In genomic region chr3:172285844-172286243, GRCh38 we compare ENCODE assay signal across 19 cellular contexts.
DNase-seq lines count a peak whose midpoint lies in the region; TF ChIP-seq lines count a peak whose summit lies in the region.
"Had no signal": no experiment of that assay in that cellular context is flagged by ENCODE, and none has a peak within 500 bp of the region (broad histone marks: within the 10 kb centered on the region; RNA-seq: fewer than 3 reads in every experiment).

No MANE protein-coding gene starts in this region.

- H3K9ac ChIP-seq in smooth muscle cell (ENCODE audit: low read depth), result peak overlapping the region; percentile 14

- no peaks in the 10 kb centered on the region for H3K27me3 Mint-ChIP-seq in MCF 10A (ENCODE audit: insufficient read depth, unreplicated experiment)
- H3K27me3 Mint-ChIP-seq: activated CD4-positive, alpha-beta T cell treated with anti-CD3 and anti-CD28 coated beads, Interleukin-2, amount 10 ng/mL, durations not matched to agents 24 days and 14 days had no signal

- no peaks in the 10 kb centered on the region for H3K9me3 ChIP-seq in breast epithelium
- no peaks in the 10 kb centered on the region for H3K9me3 ChIP-seq in SJSA1 (replicated peaks)
- no peaks in the 10 kb centered on the region for H3K9me3 ChIP-seq in smooth muscle cell (replicated peaks; ENCODE audit: low read depth)
- H3K9me3 ChIP-seq: HAP-1 had no signal

- no peak for TF ChIP-seq CTCF in MCF 10A (IDR thresholded peaks at IDR 0.05; ENCODE audit: unreplicated experiment)
- TF ChIP-seq CTCF in breast epithelium (IDR thresholded peaks at IDR 0.05), result no peak
- no peak for TF ChIP-seq CTCF in fibroblast of pulmonary artery (IDR thresholded peaks at IDR 0.05; ENCODE audit: low read length, missing control alignments)
- no peak for TF ChIP-seq CTCF in smooth muscle cell (IDR thresholded peaks at IDR 0.05; ENCODE audit: borderline replicate concordance, insufficient read depth, poor library complexity, severe bottlenecking)

- H3K27me3 ChIP-seq in breast epithelium, result no peaks in the 10 kb centered on the region
- no peaks in the 10 kb centered on the region for H3K27me3 ChIP-seq in SJSA1 (replicated peaks)
- no peaks in the 10 kb centered on the region for H3K27me3 ChIP-seq in smooth muscle cell (ENCODE audit: low read depth)

- H3K4me2 ChIP-seq in smooth muscle cell, result peak overlapping the region; percentile 65

- peak overlapping the region; percentile 47 for H3K27ac Mint-ChIP-seq in MCF 10A (ENCODE audit: low read depth, unreplicated experiment)
- H3K27ac Mint-ChIP-seq: activated CD4-positive, alpha-beta T cell treated with anti-CD3 and anti-CD28 coated beads, Interleukin-2, amount 10 ng/mL, durations not matched to agents 24 days and 14 days had no signal

- H3F3A ChIP-seq in smooth muscle cell (ENCODE audit: low read depth), result peaks cover 56% of the 10 kb centered on the region

- H3K27ac ChIP-seq in breast epithelium, result no peak overlapping the region
- peak overlapping the region; percentile 46 for H3K27ac ChIP-seq in SJSA1
- peak overlapping the region; percentile 88 for H3K27ac ChIP-seq in smooth muscle cell (ENCODE audit: low read depth)
- H3K27ac ChIP-seq: 22Rv1 had no signal

- peaks cover 99% of the 10 kb centered on the region for H3K79me2 ChIP-seq in smooth muscle cell (ENCODE audit: low read depth)

- POLR2A ChIA-PET in MCF 10A (lab: Yijun Ruan, JAX), result interaction anchor here (0.6 to 0.9 kb wide), 4 partner anchors 14 to 596 kb away, joined by 3 to 4 read pairs (median 3); no protein-coding TSS in a partner anchor

- 38% methylated on average over 4 of the region's 4 CpGs for WGBS in smooth muscle cell (ENCODE audit: low lambda C conversion rate)

- no TSS peak for BruUV-seq in MCF 10A (replicated peaks; lab: Mats Ljungman, UMichigan)

- H3K36me3 ChIP-seq in breast epithelium (no peaks in the 10 kb centered on the region), SJSA1 (peaks cover 42% of the 10 kb centered on the region), smooth muscle cell (ENCODE audit: low read depth) (peaks cover 3% of the 10 kb centered on the region)
- H3K36me3 ChIP-seq: HAP-1 had no signal

- peaks cover 22% of the 10 kb centered on the region for H3K4me1 Mint-ChIP-seq in MCF 10A (ENCODE audit: insufficient read depth, unreplicated experiment)

- no peak overlapping the region for H3K4me3 Mint-ChIP-seq in MCF 10A (ENCODE audit: unreplicated experiment)
- H3K4me3 Mint-ChIP-seq: activated CD4-positive, alpha-beta T cell treated with anti-CD3 and anti-CD28 coated beads, Interleukin-2, amount 10 ng/mL, durations not matched to agents 24 days and 14 days had no signal

- peaks cover 100% of the 10 kb centered on the region for H4K20me1 ChIP-seq in smooth muscle cell (ENCODE audit: low read depth)

- intact Hi-C loops in MCF 10A (cut with micrococcal nuclease) (no loop called here), breast epithelium (cut with DNase I; ENCODE audit: low total_unique reads) (no loop called here)

- H2AFZ ChIP-seq in smooth muscle cell (ENCODE audit: low read depth), result no peak overlapping the region

- no peak overlapping the region for H3K4me3 ChIP-seq in breast epithelium
- H3K4me3 ChIP-seq in SJSA1, result no peak overlapping the region
- H3K4me3 ChIP-seq in fibroblast of pulmonary artery (replicated peaks; ENCODE audit: low read depth, low read length), result no peak overlapping the region
- H3K4me3 ChIP-seq in smooth muscle cell, result no peak overlapping the region
- H3K4me3 ChIP-seq: HAP-1 had no signal

- no peak for TF ChIP-seq POLR2A in breast epithelium (IDR thresholded peaks at IDR 0.05)

- CTCF ChIA-PET in MCF 10A (lab: Yijun Ruan, JAX), result interaction anchor here (0.8 to 1.2 kb wide), 3 partner anchors 9 to 46 kb away, joined by 5 to 6 read pairs (median 5); no protein-coding TSS in a partner anchor

- H3K9me3 Mint-ChIP-seq in MCF 10A (ENCODE audit: unreplicated experiment), result no peaks in the 10 kb centered on the region
- H3K9me3 Mint-ChIP-seq: activated CD4-positive, alpha-beta T cell treated with anti-CD3 and anti-CD28 coated beads, Interleukin-2, amount 10 ng/mL, durations not matched to agents 24 days and 14 days had no signal

- H3K4me1 ChIP-seq in breast epithelium (no peaks in the 10 kb centered on the region), SJSA1 (replicated peaks) (peaks cover 69% of the 10 kb centered on the region), smooth muscle cell (ENCODE audit: low read depth) (peaks cover 13% of the 10 kb centered on the region)
- H3K4me1 ChIP-seq: HAP-1 had no signal

- peaks cover 49% of the 10 kb centered on the region for H3K36me3 Mint-ChIP-seq in MCF 10A (ENCODE audit: insufficient read depth, unreplicated experiment)

- peak; percentile 38 for DNase-seq in MCF 10A (ENCODE audit: unreplicated experiment)
- DNase-seq in breast epithelium (ENCODE audit: low spot score in 2 of 2), result no peak
- peak in 1 of 2 experiments; percentile 51 for DNase-seq in SJSA1 (ENCODE audit: low read depth in 1 of 2, low spot score in 2 of 2)
- DNase-seq in fibroblast of pulmonary artery (ENCODE audit: low read depth), result peak; percentile 37
- no peak for DNase-seq in smooth muscle cell (lab: John Stamatoyannopoulos, UW; ENCODE audit: unreplicated experiment)
- DNase-seq in activated effector memory CD4-positive, alpha-beta T cell treated with Interleukin-2 at 50 U/mL for 16 hours, result no peak
- DNase-seq in RKO (ENCODE audit: low spot score), result no peak
- no peak for DNase-seq in NCI-H82 treated with DMSO at 0.1 percent for 48 hours (lab: John Stamatoyannopoulos, UW; ENCODE audit: unreplicated experiment)
- DNase-seq: activated CD4-positive, alpha-beta T cell treated with anti-CD3 and anti-CD28 coated beads, Interleukin-2, amount 10 ng/mL, durations not matched to agents 24 days and 14 days; activated T-cell treated with anti-CD3 and anti-CD28 coated beads, Interleukin-2, amount 50 U/mL, for 48 hours; effector CD4-positive, alpha-beta T cell; glutamatergic neuron; left cardiac atrium; NCI-H2029; NCI-H526 treated with DMSO at 0.1 percent for 48 hours; stimulated activated CD4-positive, alpha-beta T cell treated with anti-CD3 and anti-CD28 coated beads, Interleukin-4, amount 100 ng/mL, for 1 hour; T1000 had no signal

Comparison
In these comparisons a context has a peak if more than half of its experiments do, and no peak if none do; other contexts are left out.
1. DNase-seq: peak in MCF 10A (single experiment) and fibroblast of pulmonary artery (single experiment); none in breast epithelium (0 of 2), smooth muscle cell (single experiment), activated effector memory CD4-positive, alpha-beta T cell treated with Interleukin-2 at 50 U/mL for 16 hours (single experiment), RKO (single experiment) and NCI-H82 treated with DMSO at 0.1 percent for 48 hours (single experiment).
2. H3K27ac ChIP-seq: peak in SJSA1 (single experiment) and smooth muscle cell (single experiment); none in breast epithelium (0 of 2).